In genomic region chr4:36308150-36308549, GRCh38 we compare ENCODE assay signal across 11 cellular contexts. TPM values are rescaled to one million over a fixed set of nuclear protein-coding genes. Genes with fewer than 3 reads are reported as not detected.
"Had no signal": no experiment of that assay in that cellular context is flagged by ENCODE, and none has a peak within 500 bp of the region (broad histone marks: within the 10 kb centered on the region; RNA-seq: fewer than 3 reads in every experiment).

No MANE protein-coding gene starts in this region.

- H3K9me3 ChIP-seq: HAP-1 had no signal

- H3K27ac ChIP-seq: GM23248 had no signal

- H3K4me3 ChIP-seq: GM23248, HAP-1, K562 had no signal

- DNase-seq: GM23248, GOT3, H7, HFFc6, IMR-90, KG1 had no signal

- ATAC-seq: HCT116, K562 had no signal

- H3K27ac Mint-ChIP-seq: HFFc6 had no signal

- H3K4me1 ChIP-seq: HAP-1 had no signal

- H3K36me3 ChIP-seq: HAP-1 had no signal

- H3K4me3 Mint-ChIP-seq: HFFc6 had no signal

- FAIRE-seq: HTR-8/SVneo, K562 had no signal

RNA-seq across cellular contexts. Expression of gene DTHD1, which starts 26.7 kb away (rescaled TPM):
- total RNA-seq: GM23248, H4, H7, HFFc6, IMR-90, K562 had no signal
- polyA plus RNA-seq: GM23248, IMR-90, K562 had no signal
